Comparison of ENCODE assay signal across 32 cellular contexts in genomic region chr1:161077426-161077825, GRCh38. TPM values are rescaled to one million over a fixed set of nuclear protein-coding genes. Genes with fewer than 3 reads are reported as not detected.
"Had no signal": no experiment of that assay in that cellular context is flagged by ENCODE, and none has a peak within 500 bp of the region (broad histone marks: within the 10 kb centered on the region; RNA-seq: fewer than 3 reads in every experiment).

No MANE protein-coding gene starts in this region.

- H3K36me3 ChIP-seq: ascending aorta, cardiac muscle cell, colonic mucosa, esophagus muscularis mucosa, heart left ventricle had no signal

- DNase-seq: activated CD4-positive, alpha-beta memory T cell treated with anti-CD3 and anti-CD28 coated beads, Interleukin-2, amount 10 ng/mL, durations not matched to agents 7 days and 5 days; activated CD4-positive, alpha-beta T cell treated with anti-CD3 and anti-CD28 coated beads for 1 hour; activated CD4-positive, alpha-beta T cell treated with anti-CD3 and anti-CD28 coated beads for 4 hours; activated CD4-positive, alpha-beta T cell treated with anti-CD3 and anti-CD28 coated beads, Interleukin-2, amount 10 ng/mL, durations not matched to agents 7 days and 5 days; activated CD4-positive, alpha-beta T cell treated with anti-CD3 and anti-CD28 coated beads, Interleukin-2, amount 50 U/mL, for 4 hours; activated CD8-positive, alpha-beta memory T cell treated with anti-CD3 and anti-CD28 coated beads, Interleukin-2, amount 50 U/mL, for 48 hours; activated gamma-delta T cell; activated naive CD4-positive, alpha-beta T cell; activated naive CD4-positive, alpha-beta T cell treated with anti-CD3 and anti-CD28 coated beads, Interleukin-2, amount 10 ng/mL, durations not matched to agents 7 days and 5 days; activated naive CD8-positive, alpha-beta T cell treated with anti-CD3 and anti-CD28 coated beads, Interleukin-2, amount 10 ng/mL, durations not matched to agents 7 days and 5 days; activated T-cell treated with anti-CD3 and anti-CD28 coated beads for 4 hours; activated T-cell treated with anti-CD3 and anti-CD28 coated beads, Interleukin-2, amount 50 U/mL, for 24 hours; activated T-cell treated with anti-CD3 and anti-CD28 coated beads, Interleukin-2, amount 50 U/mL, for 72 hours; central memory CD4-positive, alpha-beta T cell; cerebellar nuclear complex; colonic mucosa; effector CD8-positive, alpha-beta T cell; glutamatergic neuron; heart left ventricle; T-helper 2 cell had no signal

- ATAC-seq: activated naive CD4-positive, alpha-beta T cell treated with anti-CD3 and anti-CD28 coated beads, Interleukin-2, amount 50 U/mL, for 72 hours; activated T-cell treated with anti-CD3 and anti-CD28 coated beads, Interleukin-2, amount 50 U/mL, for 72 hours; WTC11 had no signal

- H3K27ac ChIP-seq: ascending aorta, cardiac muscle cell, colonic mucosa, esophagus muscularis mucosa, heart left ventricle, VCaP had no signal

- FAIRE-seq: endometrium, endothelial cell of umbilical vein, frontal cortex had no signal

- H3K27me3 ChIP-seq: ascending aorta, cardiac muscle cell, colonic mucosa had no signal

- H3K9me3 ChIP-seq: ascending aorta, colonic mucosa, esophagus muscularis mucosa, heart left ventricle had no signal

- H3K4me1 ChIP-seq: ascending aorta, colonic mucosa, esophagus muscularis mucosa had no signal

- H3K4me3 ChIP-seq: ascending aorta, cardiac muscle cell, colonic mucosa, esophagus muscularis mucosa, heart left ventricle had no signal

RNA-seq across cellular contexts. Expression of gene ARHGAP30, which starts 7.7 kb away (rescaled TPM):
- total RNA-seq: cardiac muscle cell, dermis microvascular lymphatic vessel endothelial cell, endothelial cell of umbilical vein, fibroblast of lung had no signal
- polyA plus RNA-seq: endothelial cell of umbilical vein, fibroblast of lung had no signal

RNA-seq across cellular contexts. Expression of gene NECTIN4, which starts 11.9 kb away (rescaled TPM):
- total RNA-seq: activated CD4-positive, alpha-beta memory T cell treated with anti-CD3 and anti-CD28 coated beads, Interleukin-2, amount 10 ng/mL, durations not matched to agents 7 days and 5 days; activated naive CD8-positive, alpha-beta T cell treated with anti-CD3 and anti-CD28 coated beads, Interleukin-2, amount 10 ng/mL, durations not matched to agents 7 days and 5 days; ascending aorta; cardiac muscle cell; esophagus muscularis mucosa; frontal cortex; T-helper 1 cell treated with Interleukin-12 subunit alpha and Interleukin-12 subunit beta and Interleukin-4 antibody, amounts not matched to agents 30 ng/mL and 1 ng/mL, for 36 hours had no signal
- polyA plus RNA-seq: cardiac muscle cell had no signal

RNA-seq across cellular contexts. Expression of gene KLHDC9, which starts 20.7 kb away (rescaled TPM):
- total RNA-seq: T-helper 1 cell treated with Interleukin-12 subunit alpha and Interleukin-12 subunit beta and Interleukin-4 antibody, amounts not matched to agents 30 ng/mL and 1 ng/mL, for 36 hours had no signal

RNA-seq across cellular contexts. Expression of gene TSTD1, which starts 38.7 kb away (rescaled TPM):
- total RNA-seq: ascending aorta had no signal
